ENCODE assay signal across 12 cellular contexts in the genomic region with DNA sequence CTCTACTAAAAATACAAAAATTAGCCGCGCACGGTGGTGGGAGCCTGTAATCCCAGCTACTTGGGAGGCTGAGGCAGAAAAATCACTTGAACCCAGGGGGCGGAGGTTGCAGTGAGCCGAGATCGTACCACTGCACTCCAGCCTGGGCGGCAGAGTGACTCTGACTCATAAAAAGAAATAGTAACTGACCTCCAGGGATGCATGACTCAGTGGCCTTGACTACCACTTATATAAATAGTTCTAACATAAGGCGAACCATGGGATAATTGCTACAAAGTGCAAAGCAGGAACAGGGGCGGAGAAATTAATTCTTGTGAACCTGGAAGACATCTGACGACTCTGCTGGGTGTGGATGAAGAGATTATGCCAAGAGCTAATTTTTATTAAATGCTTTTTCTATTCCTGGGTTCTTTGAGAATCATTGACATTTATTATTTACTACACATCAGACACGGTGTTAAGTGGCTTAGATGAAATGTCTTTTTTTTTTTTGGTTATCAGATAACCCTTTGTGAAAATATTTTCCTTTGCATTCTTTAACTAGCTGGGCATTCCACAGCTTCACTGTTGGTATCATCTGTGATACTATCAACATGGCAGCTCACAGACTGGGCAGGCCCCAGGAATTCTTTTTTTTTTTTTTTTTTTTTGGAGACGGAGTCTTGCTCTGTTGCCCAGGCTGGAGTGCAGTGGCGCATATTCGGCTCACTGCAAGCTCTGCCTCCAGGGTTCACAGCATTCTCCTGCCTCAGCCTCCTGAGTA. TPM values are rescaled to one million over a fixed set of nuclear protein-coding genes. Genes with fewer than 3 reads are reported as not detected.
A peak's percentile ranks its signal among the peaks of the same experiment; 100 is the strongest.
DNase-seq lines count a peak whose midpoint lies in the region; ATAC-seq and TF ChIP-seq lines count a peak whose summit lies in the region.
"Had no signal": no experiment of that assay in that cellular context is flagged by ENCODE, and none has a peak within 500 bp of the region (broad histone marks: within the 10 kb centered on the region; RNA-seq: fewer than 3 reads in every experiment).

No MANE protein-coding gene starts in this region.

- peaks cover 10% of the 10 kb centered on the region; the same call in 1 of the 2 replicates for H3K9me1 ChIP-seq in IMR-90 (ENCODE audit: insufficient read depth, low read length)

- no peak overlapping the region for H2AK9ac ChIP-seq in IMR-90 (replicated peaks; ENCODE audit: low read depth, low read length, poor library complexity)

- H3K79me1 ChIP-seq in IMR-90 (ENCODE audit: low read depth in 1 of 2, low read length in 2 of 2) (no peaks in the 10 kb centered on the region), neuronal stem cell (ENCODE audit: low read depth, low read length) (no peaks in the 10 kb centered on the region)

- H3K4me3 ChIP-seq in IMR-90 (ENCODE audit: insufficient read depth, low read depth, low read length), result no peak overlapping the region
- no peak overlapping the region for H3K4me3 ChIP-seq in neuronal stem cell (ENCODE audit: low read length in 2 of 2)
- H3K4me3 ChIP-seq in upper lobe of left lung, result no peak overlapping the region

- BruUV-seq in IMR-90 (replicated peaks; lab: Mats Ljungman, UMichigan), result no TSS peak

- H3K23ac ChIP-seq in IMR-90 (ENCODE audit: low read depth, low read length) (no peak overlapping the region), neuronal stem cell (ENCODE audit: low read depth, low read length, poor library complexity) (no peak overlapping the region)

- dilution Hi-C loops in IMR-90 (cut with HindIII; ENCODE audit: low sequenced_read_pairs, unreplicated experiment), result no loop called here

- no peak overlapping the region for H2BK12ac ChIP-seq in neuronal stem cell (ENCODE audit: low read length)

- H4K91ac ChIP-seq in IMR-90 (ENCODE audit: insufficient read depth, low read depth, low read length), result no peak overlapping the region
- no peak overlapping the region for H4K91ac ChIP-seq in neuronal stem cell (ENCODE audit: low read depth, low read length, poor library complexity)

- H3K4me2 ChIP-seq in IMR-90 (ENCODE audit: low read depth, low read length), result no peak overlapping the region; the same call in 1 of the 2 replicates
- no peak overlapping the region for H3K4me2 ChIP-seq in neuronal stem cell (ENCODE audit: insufficient read depth, low read length, poor library complexity, severe bottlenecking)

- ATAC-seq in IMR-90 (ENCODE audit: low read depth) (peak; percentile 95), GM21447 (IDR thresholded peaks at IDR 0.05; ENCODE audit: unreplicated experiment) (no peak), upper lobe of left lung (ENCODE audit: low FRiP score in 2 of 2) (no peak)

- H3K27ac ChIP-seq in IMR-90 (ENCODE audit: insufficient read depth, low read length), result no peak overlapping the region; the same call in 1 of the 2 replicates
- no peak overlapping the region for H3K27ac ChIP-seq in neuronal stem cell (replicated peaks; ENCODE audit: low read length)
- no peak overlapping the region for H3K27ac ChIP-seq in upper lobe of left lung
- H3K27ac ChIP-seq: C4-2B had no signal

- no peak for TF ChIP-seq CTCF in IMR-90 (conservative IDR thresholded peaks at IDR 0.05; ENCODE audit: low read depth, low read length)
- no peak for TF ChIP-seq CTCF in upper lobe of left lung (IDR thresholded peaks at IDR 0.05)

- no peak overlapping the region for H3K18ac ChIP-seq in IMR-90 (ENCODE audit: low read depth, low read length)
- H3K18ac ChIP-seq in neuronal stem cell (ENCODE audit: low read length), result no peak overlapping the region

- TF ChIP-seq EP300 in upper lobe of left lung (IDR thresholded peaks at IDR 0.05), result no peak

- DNase-seq in AG08395 (ENCODE audit: low spot score) (peak; percentile 83), IMR-90 (peak; percentile 92), amniotic epithelial cell (ENCODE audit: low read depth) (peak; percentile 90), kidney glomerular epithelial cell (lab: John Stamatoyannopoulos, UW) (peak; percentile 91), globus pallidus (ENCODE audit: low spot score) (no peak), neuronal stem cell (ENCODE audit: low spot score) (no peak), upper lobe of left lung (no peak)
- DNase-seq: NCI-H446; spleen; stimulated activated naive CD4-positive, alpha-beta T cell treated with Interleukin-2 at 50 U/mL for 16 hours had no signal

- H3K36me3 ChIP-seq in IMR-90 (ENCODE audit: control insufficient read depth, insufficient read depth, low read length) (peaks cover 3% of the 10 kb centered on the region; the same call in 1 of the 2 replicates), neuronal stem cell (replicated peaks in 1 of 2; ENCODE audit: control insufficient read depth in 2 of 2, insufficient read depth in 2 of 2, low read length in 2 of 2) (peaks cover 0 to 3% of the 10 kb centered on the region in 2 donors), upper lobe of left lung (no peaks in the 10 kb centered on the region)
- H3K36me3 ChIP-seq: spleen had no signal

- H3K9ac ChIP-seq in IMR-90 (ENCODE audit: low read depth, low read length), result no peak overlapping the region
- H3K9ac ChIP-seq in neuronal stem cell (ENCODE audit: low read depth, low read length, poor library complexity), result no peak overlapping the region

- H3K4me1 ChIP-seq in IMR-90 (ENCODE audit: control insufficient read depth, insufficient read depth, low read length) (peaks cover 10% of the 10 kb centered on the region), neuronal stem cell (ENCODE audit: control insufficient read depth in 2 of 2, insufficient read depth in 1 of 2, low read depth in 1 of 2, low read length in 2 of 2) (peaks cover 0 to 4% of the 10 kb centered on the region in 2 donors), upper lobe of left lung (no peaks in the 10 kb centered on the region)

- 100% methylated on average over 2 of the region's 14 CpGs; no CpG with 5 or more reads in 1 of the 2 experiments for WGBS in IMR-90 (ENCODE audit: extremely low coverage in 2 of 2, insufficient read length in 1 of 2), 2 experiments
- WGBS in neuronal stem cell (ENCODE audit: extremely low coverage in 2 of 2, insufficient read length in 2 of 2, insufficient replicate concordance in 1 of 2), 2 donors, result no CpG with 5 or more reads among the region's 14 CpGs
- WGBS in upper lobe of left lung, 2 donors, result 91 to 92% methylated on average over 14 of the region's 14 CpGs

- in situ Hi-C loops in IMR-90 (cut with MboI; ENCODE audit: low sequenced_read_pairs), result loop anchor here (5.0 to 25.0 kb wide), 3 partner anchors 34 to 1024 kb away; a partner anchor contains a TSS

- intact Hi-C loops in IMR-90 (cut with micrococcal nuclease), result no loop called here

- H4K8ac ChIP-seq in IMR-90 (ENCODE audit: low read depth in 2 of 2, low read length in 2 of 2) (no peak overlapping the region), neuronal stem cell (ENCODE audit: low read depth, low read length) (no peak overlapping the region)

- no peak overlapping the region for H2BK20ac ChIP-seq in IMR-90 (ENCODE audit: low read depth, low read length)

- H2BK120ac ChIP-seq in IMR-90 (ENCODE audit: low read depth, low read length) (no peak overlapping the region), neuronal stem cell (ENCODE audit: low read depth, low read length) (no peak overlapping the region)

- H3K9me3 ChIP-seq in IMR-90 (ENCODE audit: control insufficient read depth, insufficient read depth, low read length) (no peaks in the 10 kb centered on the region), neuronal stem cell (replicated peaks in 1 of 2; ENCODE audit: control insufficient read depth in 2 of 2, insufficient read depth in 1 of 2, low read depth in 1 of 2, low read length in 2 of 2) (no peaks in the 10 kb centered on the region), upper lobe of left lung (no peaks in the 10 kb centered on the region)

- no peak overlapping the region for H2BK15ac ChIP-seq in IMR-90 (ENCODE audit: low read depth, low read length)
- H2BK15ac ChIP-seq in neuronal stem cell (ENCODE audit: low read length), result no peak overlapping the region

- no peak for TF ChIP-seq RAD21 in IMR-90 (IDR thresholded peaks at IDR 0.05; ENCODE audit: low read length)

- CTCF ChIA-PET in IMR-90 (lab: Yijun Ruan, JAX), result no interaction called here

- POLR2A ChIA-PET in IMR-90 (lab: Charles Lee; ENCODE audit: unreplicated experiment), result interaction anchor here (0.6 kb wide), 1 partner anchor 8 kb away, joined by 5 read pairs; no protein-coding TSS in a partner anchor

- H3K14ac ChIP-seq in IMR-90 (replicated peaks; ENCODE audit: low read depth, low read length) (no peak overlapping the region), neuronal stem cell (ENCODE audit: low read length) (no peak overlapping the region)

- H2AFZ ChIP-seq in IMR-90 (replicated peaks; ENCODE audit: low read length, poor library complexity) (no peak overlapping the region), neuronal stem cell (ENCODE audit: low read length) (no peak overlapping the region)

- no peaks in the 10 kb centered on the region for H4K20me1 ChIP-seq in IMR-90 (ENCODE audit: insufficient read depth, low read length)

- TF ChIP-seq POLR2A in IMR-90 (IDR thresholded peaks at IDR 0.05; ENCODE audit: low read depth, low read length) (no peak), upper lobe of left lung (IDR thresholded peaks at IDR 0.05) (no peak)

- no peak overlapping the region for H3K4ac ChIP-seq in IMR-90 (ENCODE audit: low read depth, low read length)
- H3K4ac ChIP-seq in neuronal stem cell (ENCODE audit: low read length), result no peak overlapping the region

- no peak overlapping the region for H3K56ac ChIP-seq in IMR-90 (ENCODE audit: extremely low read depth, insufficient read depth, low read length)

- no peaks in the 10 kb centered on the region for H3K27me3 ChIP-seq in IMR-90 (ENCODE audit: control insufficient read depth, insufficient read depth, low read length)
- H3K27me3 ChIP-seq in neuronal stem cell (ENCODE audit: control insufficient read depth in 3 of 3, insufficient read depth in 3 of 3, low read depth in 1 of 3, low read length in 3 of 3), result no peaks in the 10 kb centered on the region
- H3K27me3 ChIP-seq in upper lobe of left lung, result no peaks in the 10 kb centered on the region
- H3K27me3 ChIP-seq: spleen had no signal

- H4K5ac ChIP-seq in IMR-90 (ENCODE audit: low read depth, low read length), result no peak overlapping the region

- H2BK5ac ChIP-seq in IMR-90 (ENCODE audit: low read depth, low read length, poor library complexity, severe bottlenecking), result peak overlapping the region; percentile 73
- H2BK5ac ChIP-seq in neuronal stem cell (ENCODE audit: low read length), result no peak overlapping the region

- H2AK5ac ChIP-seq in IMR-90 (ENCODE audit: low read depth, low read length) (no peak overlapping the region), neuronal stem cell (ENCODE audit: low read depth, low read length) (no peak overlapping the region)

RNA-seq across cellular contexts. Expression of a gene that starts 28.2 kb away (rescaled TPM):
- total RNA-seq in IMR-90 (2012; rRNA removed), result 3.3 and 5.7 TPM in 2 replicates
- 5.1 and 6.3 TPM in 2 replicates for polyA plus RNA-seq in IMR-90 (2012; rRNA removed)
- polyA plus RNA-seq in IMR-90 (2012; cell fraction: cytosol; rRNA removed), result 2.9 and 5.4 TPM in 2 replicates
- 11.0 and 15.6 TPM in 2 replicates for polyA plus RNA-seq in IMR-90 (2012; cell fraction: nucleus; rRNA removed; ENCODE audit: low replicate concordance)
- 5.0 TPM for polyA plus RNA-seq in neuronal stem cell (2013, experiment 1 of 2)
- polyA plus RNA-seq in neuronal stem cell (2013, experiment 2 of 2), result 4.8 TPM
- total RNA-seq in upper lobe of left lung, result 10 to 100 TPM in 2 of 6 donors, 1 to 10 TPM in 4; 4.3 to 27.2 (median 7.5) TPM

RNA-seq across cellular contexts. Expression of a gene that starts 28.6 kb away (rescaled TPM):
- total RNA-seq in IMR-90 (2012; rRNA removed) (60.8 and 72.2 TPM in 2 replicates), upper lobe of left lung (100 to 1,000 TPM in 2 of 6 donors, 10 to 100 TPM in 4; 62.4 to 186 (median 77.4) TPM)
- polyA plus RNA-seq in IMR-90 (2012; rRNA removed), result 48.8 and 59.3 TPM in 2 replicates
- polyA plus RNA-seq in IMR-90 (2012; cell fraction: cytosol; rRNA removed), result 34.7 and 41.0 TPM in 2 replicates
- polyA plus RNA-seq in IMR-90 (2012; cell fraction: nucleus; rRNA removed; ENCODE audit: low replicate concordance), result 128 and 139 TPM in 2 replicates
- polyA plus RNA-seq in neuronal stem cell (2013, experiment 1 of 2), result 23.7 TPM
- polyA plus RNA-seq in neuronal stem cell (2013, experiment 2 of 2), result 24.3 TPM

RNA-seq across cellular contexts. Expression of a gene that starts 48.2 kb away (rescaled TPM):
- total RNA-seq in IMR-90 (2012; rRNA removed) (396 and 608 TPM in 2 replicates), upper lobe of left lung (100 to 1,000 TPM in 4 of 6 donors, 10 to 100 TPM in 2; 77.5 to 239 (median 176) TPM)
- 150 and 171 TPM in 2 replicates for polyA plus RNA-seq in IMR-90 (2012; rRNA removed)
- polyA plus RNA-seq in IMR-90 (2012; cell fraction: cytosol; rRNA removed), result 73.7 and 75.0 TPM in 2 replicates
- polyA plus RNA-seq in IMR-90 (2012; cell fraction: nucleus; rRNA removed; ENCODE audit: low replicate concordance), result 24.0 and 62.3 TPM in 2 replicates
- polyA plus RNA-seq in neuronal stem cell (2013, experiment 1 of 2), result 201 TPM
- polyA plus RNA-seq in neuronal stem cell (2013, experiment 2 of 2), result 206 TPM

Comparison
In these comparisons a context has a peak if more than half of its experiments do, and no peak if none do; other contexts are left out.
1. DNase-seq: peak in AG08395 (single experiment), IMR-90 (single experiment), amniotic epithelial cell (single experiment) and kidney glomerular epithelial cell (single experiment); none in globus pallidus (single experiment), neuronal stem cell (single experiment) and upper lobe of left lung (0 of 2).